Comparison of ENCODE assay signal across 8 cellular contexts in the genomic region with DNA sequence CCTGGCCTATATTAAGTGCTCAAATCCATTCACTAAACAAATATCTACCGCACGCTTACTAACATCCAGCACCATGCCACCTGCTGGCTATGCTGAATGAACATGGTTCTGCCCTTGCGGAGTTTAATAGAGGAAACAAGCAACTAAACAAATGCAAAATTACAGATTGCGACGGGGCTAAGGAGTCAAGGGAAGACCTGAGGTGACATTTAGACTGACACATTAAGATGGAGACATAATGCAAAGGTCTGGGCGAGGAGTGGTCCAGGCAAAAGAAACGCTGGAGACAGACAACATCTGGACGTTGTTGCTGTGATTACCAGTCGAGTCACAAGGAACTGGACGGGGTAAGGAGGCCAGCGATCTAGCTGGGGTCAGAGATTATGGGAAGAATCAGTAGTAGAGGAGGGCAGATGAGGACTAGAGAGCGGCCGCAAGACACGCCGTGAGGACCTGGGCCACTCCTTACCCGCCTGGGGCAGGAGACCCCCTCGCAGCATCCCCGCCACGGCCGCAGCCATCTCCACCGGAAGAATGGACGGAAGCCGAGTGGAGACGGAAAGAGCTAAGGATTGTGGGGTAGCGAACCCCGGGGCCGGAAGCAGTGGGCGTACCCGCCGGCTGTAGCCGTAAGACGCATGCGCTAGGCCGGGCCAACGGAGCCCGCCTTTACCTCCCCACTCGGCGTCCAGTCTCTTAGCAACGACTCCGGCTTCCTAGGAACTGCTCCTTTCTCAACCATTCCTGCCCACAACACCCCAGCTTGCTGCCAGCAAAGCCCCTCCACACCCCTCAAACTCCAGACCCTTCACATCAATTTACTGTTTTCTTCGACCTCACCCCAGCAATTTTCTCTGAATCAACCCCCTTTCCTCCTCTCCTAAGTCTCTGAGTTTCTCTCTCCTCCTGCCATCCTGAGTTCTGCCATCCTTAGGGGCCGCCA. TPM values are rescaled to one million over a fixed set of nuclear protein-coding genes. Genes with fewer than 3 reads are reported as not detected.
DNase-seq lines count a peak whose midpoint lies in the region; ATAC-seq and TF ChIP-seq lines count a peak whose summit lies in the region.

A gene with protein sequence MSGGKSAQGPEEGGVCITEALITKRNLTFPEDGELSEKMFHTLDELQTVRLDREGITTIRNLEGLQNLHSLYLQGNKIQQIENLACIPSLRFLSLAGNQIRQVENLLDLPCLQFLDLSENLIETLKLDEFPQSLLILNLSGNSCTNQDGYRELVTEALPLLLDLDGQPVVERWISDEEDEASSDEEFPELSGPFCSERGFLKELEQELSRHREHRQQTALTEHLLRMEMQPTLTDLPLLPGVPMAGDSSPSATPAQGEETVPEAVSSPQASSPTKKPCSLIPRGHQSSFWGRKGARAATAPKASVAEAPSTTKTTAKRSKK (plus strand): TSS at position 680 of the 943 bp plus-strand sequence. CDS start 320 bp downstream, outside the sequence.
MRPL10 (minus strand) TSS at position 551 of the 943 bp plus-strand sequence; CDS start at position 521, 30 bp downstream.

- H3K9me3 Mint-ChIP-seq in H9 (no peaks in the 10 kb centered on the region; a peak in 1 of 5 replicates), neural progenitor cell (no peaks in the 10 kb centered on the region)

- H3K14ac ChIP-seq in H9 (ENCODE audit: insufficient read depth, low read length) = peak within 1 kb of the TSS; percentile 75

- no peak within 1 kb of the TSS for H3K56ac ChIP-seq in H9 (ENCODE audit: insufficient read length, low read depth, low read length)

- WGBS in H9 (ENCODE audit: extremely low coverage, insufficient read length, low lambda C conversion rate) = no CpG with 5 or more reads among the region's 42 CpGs

- peaks cover 10% of the 10 kb centered on the region for H3F3A ChIP-seq in neural progenitor cell (ENCODE audit: low read depth)

- H3K79me1 ChIP-seq in H9 (ENCODE audit: insufficient read depth, low read depth, low read length, poor library complexity, severe bottlenecking) = peaks cover 3% of the 10 kb centered on the region

- no peak within 1 kb of the TSS for H4K5ac ChIP-seq in H9 (ENCODE audit: insufficient read length, low read depth, low read length)

- no peak within 1 kb of the TSS for H4K8ac ChIP-seq in H9 (replicated peaks; ENCODE audit: insufficient read length, low read depth, low read length)

- no peak within 1 kb of the TSS for H3T11ph ChIP-seq in H9 (ENCODE audit: low read length)

- H3K27ac Mint-ChIP-seq in H9 = peak within 1 kb of the TSS; percentile 68 to 90 (median 71)
- H3K27ac Mint-ChIP-seq in neural progenitor cell = peak within 1 kb of the TSS; percentile 97

- H3K27ac ChIP-seq in H9 (ENCODE audit: insufficient read length, low read depth, low read length) (no peak within 1 kb of the TSS), foreskin keratinocyte (peak within 1 kb of the TSS; percentile 43), neural progenitor cell (no peak within 1 kb of the TSS), stomach smooth muscle (ENCODE audit: low read length) (peak within 1 kb of the TSS; percentile 69)

- H3K18ac ChIP-seq in H9 (ENCODE audit: insufficient read length, low read depth, low read length) = peak within 1 kb of the TSS; percentile 62

- no peak within 1 kb of the TSS for H2BK5ac ChIP-seq in H9 (ENCODE audit: insufficient read length, low read length)

- H3K4me1 ChIP-seq in H9 (ENCODE audit: insufficient read depth, low read length) (no peaks in the 10 kb centered on the region), foreskin keratinocyte (peaks cover 11% of the 10 kb centered on the region), neural progenitor cell (no peaks in the 10 kb centered on the region), stomach smooth muscle (ENCODE audit: control insufficient read depth, insufficient read depth, low read length) (peaks cover 23% of the 10 kb centered on the region)

- H2BK120ac ChIP-seq in H9 (ENCODE audit: low read depth, low read length, poor library complexity, severe bottlenecking) = no peak within 1 kb of the TSS

- no peak within 1 kb of the TSS for H2AK5ac ChIP-seq in H9 (ENCODE audit: insufficient read length, low read length)

- H3K4me3 ChIP-seq in MG63 (peak within 1 kb of the TSS; percentile 82), neural progenitor cell (peak within 1 kb of the TSS; percentile 84), stomach smooth muscle (ENCODE audit: low read length in 2 of 2) (peak within 1 kb of the TSS; percentile 94 to 99)

- H3K23me2 ChIP-seq in H9 (ENCODE audit: insufficient read length, low read depth, low read length, poor library complexity, severe bottlenecking) = peaks cover 10% of the 10 kb centered on the region

- no peak within 1 kb of the TSS for H4K91ac ChIP-seq in H9 (ENCODE audit: insufficient read length, low read depth, low read length)

- H3K36me3 Mint-ChIP-seq in H9 (ENCODE audit: insufficient read depth in 1 of 3, low read depth in 3 of 3) (peaks cover 14 to 33% (median 28%) of the 10 kb centered on the region in 3 experiments), neural progenitor cell (peaks cover 9% of the 10 kb centered on the region)

- H3K9ac ChIP-seq in H9 (ENCODE audit: extremely low read depth, insufficient read length, low read length) (peak within 1 kb of the TSS; percentile 89), neural progenitor cell (peak within 1 kb of the TSS; percentile 64), stomach smooth muscle (ENCODE audit: low read length in 2 of 2) (peak within 1 kb of the TSS; percentile 79 to 97)

- H3K4ac ChIP-seq in H9 (ENCODE audit: low read depth, low read length) = no peak within 1 kb of the TSS

- H3K9me3 ChIP-seq in H9 (ENCODE audit: control insufficient read depth, low read depth, low read length) (no peaks in the 10 kb centered on the region), MG63 (no peaks in the 10 kb centered on the region), neural progenitor cell (ENCODE audit: low read depth) (no peaks in the 10 kb centered on the region), stomach smooth muscle (ENCODE audit: control insufficient read depth in 2 of 2, low read length in 2 of 2) (no peaks in the 10 kb centered on the region)

- H3K4me1 Mint-ChIP-seq in H9 = peaks cover 8 to 14% of the 10 kb centered on the region in 2 experiments
- H3K4me1 Mint-ChIP-seq in neural progenitor cell = peaks cover 20% of the 10 kb centered on the region

- H4K20me1 ChIP-seq in H9 (ENCODE audit: control insufficient read depth, insufficient read depth, insufficient read length) (no peaks in the 10 kb centered on the region), neural progenitor cell (ENCODE audit: low read depth) (no peaks in the 10 kb centered on the region)

- H3K23ac ChIP-seq in H9 (ENCODE audit: insufficient read length, low read depth, low read length) = no peak within 1 kb of the TSS

- H3K27me3 Mint-ChIP-seq in H9 (ENCODE audit: low read depth) (peaks cover 2% of the 10 kb centered on the region; the same call in 1 of the 2 replicates), neural progenitor cell (ENCODE audit: insufficient read depth, low read depth) (peaks cover 12% of the 10 kb centered on the region)

- no peak within 1 kb of the TSS for H2BK20ac ChIP-seq in H9 (ENCODE audit: low read depth, low read length, poor library complexity, severe bottlenecking)

- peak; percentile 45; the same call in 2 of the 3 replicates for TF ChIP-seq CTCF in H9 (conservative IDR thresholded peaks at IDR 0.05)
- TF ChIP-seq CTCF in foreskin keratinocyte (conservative IDR thresholded peaks at IDR 0.05) = peak; percentile 61
- TF ChIP-seq CTCF in neural progenitor cell (IDR thresholded peaks at IDR 0.05) = peak; percentile 44

- peak; percentile 85 for DNase-seq in GDM1 (lab: John Stamatoyannopoulos, UW)
- DNase-seq in H9 = peak; percentile 97
- peak; percentile 92 for DNase-seq in MG63
- peak; percentile 93 to 94 for DNase-seq in SHP77 (lab: John Stamatoyannopoulos, UW)
- DNase-seq in activated gamma-delta T cell (lab: John Stamatoyannopoulos, UW) = peak; percentile 77
- DNase-seq in foreskin keratinocyte = peak; percentile 64 to 83
- peak; percentile 97 for DNase-seq in neural progenitor cell (ENCODE audit: low spot score)

- H3K27me3 ChIP-seq in H9 (ENCODE audit: insufficient read depth, low read length) (no peaks in the 10 kb centered on the region), MG63 (no peaks in the 10 kb centered on the region), foreskin keratinocyte (no peaks in the 10 kb centered on the region), neural progenitor cell (no peaks in the 10 kb centered on the region), stomach smooth muscle (ENCODE audit: control insufficient read depth in 1 of 2, insufficient read depth in 2 of 2, low read length in 2 of 2) (no peaks in the 10 kb centered on the region)

- peak within 1 kb of the TSS; percentile 86 to 95 for H3K4me3 Mint-ChIP-seq in H9
- peak within 1 kb of the TSS; percentile 98 for H3K4me3 Mint-ChIP-seq in neural progenitor cell

- H3K79me2 ChIP-seq in H9 (ENCODE audit: insufficient read depth, low read length) (no peaks in the 10 kb centered on the region), neural progenitor cell (ENCODE audit: low read depth) (peaks cover 25% of the 10 kb centered on the region)

- ATAC-seq in foreskin keratinocyte = peak; percentile 79

- no peak within 1 kb of the TSS for H2BK15ac ChIP-seq in H9 (ENCODE audit: low read depth, low read length)

- H2BK12ac ChIP-seq in H9 (ENCODE audit: insufficient read length, low read depth, low read length) = no peak within 1 kb of the TSS

- H2AFZ ChIP-seq in H9 (ENCODE audit: low read length) (no peak within 1 kb of the TSS), neural progenitor cell (replicated peaks) (peak within 1 kb of the TSS; percentile 62)

- H3K36me3 ChIP-seq in MG63 (peaks cover 31% of the 10 kb centered on the region), neural progenitor cell (no peaks in the 10 kb centered on the region), stomach smooth muscle (ENCODE audit: control insufficient read depth in 2 of 2, insufficient read depth in 2 of 2, low read length in 2 of 2) (peaks cover 17 to 22% of the 10 kb centered on the region in 2 donors)

- H3K4me2 ChIP-seq in H9 (ENCODE audit: insufficient read depth, insufficient read length, low read length) (peak within 1 kb of the TSS; percentile 81), neural progenitor cell (peak within 1 kb of the TSS; percentile 94)

RNA-seq across cellular contexts. Expression of the first gene that starts in this region (rescaled TPM):
- total RNA-seq in H9 (2021) = 0.29 and 0.31 TPM in 2 replicates
- not detected in 2 replicates for total RNA-seq in MG63 (2014; rRNA removed; shearing (Covaris generic); ENCODE audit: low replicate concordance)
- total RNA-seq in foreskin keratinocyte = 0.25 and 0.58 TPM in 2 replicates
- polyA plus RNA-seq in foreskin keratinocyte = 0.60 and 0.76 TPM in 2 replicates
- total RNA-seq in neural progenitor cell (ENCODE audit: low replicate concordance) = 0.06 and 0.12 TPM in 2 replicates

RNA-seq across cellular contexts. Expression of gene MRPL10, which starts in this region (rescaled TPM):
- 67.2 and 68.4 TPM in 2 replicates for total RNA-seq in H9 (2021)
- total RNA-seq in MG63 (2014; rRNA removed; shearing (Covaris generic); ENCODE audit: low replicate concordance) = 62.6 and 63.0 TPM in 2 replicates
- 37.1 and 39.2 TPM in 2 replicates for total RNA-seq in foreskin keratinocyte
- polyA plus RNA-seq in foreskin keratinocyte = 46.7 and 49.5 TPM in 2 replicates
- total RNA-seq in neural progenitor cell (ENCODE audit: low replicate concordance) = 48.2 and 63.3 TPM in 2 replicates

Comparison
In these comparisons a context has a peak if more than half of its experiments do, and no peak if none do; other contexts are left out.
1. H3K27ac ChIP-seq: peak in foreskin keratinocyte (single experiment) and stomach smooth muscle (single experiment); none in H9 (single experiment) and neural progenitor cell (single experiment).
2. Peak in every context shown above with its lines, with median percentiles within 50 percentile points of each other: DNase-seq, H3K9ac ChIP-seq, CTCF ChIP-seq and H3K4me3 ChIP-seq.